39 cellular contexts compared by ENCODE assay signal in genomic region chr6:3640868-3641267, GRCh38.
"Had no signal": no experiment of that assay in that cellular context is flagged by ENCODE, and none has a peak within 500 bp of the region (broad histone marks: within the 10 kb centered on the region; RNA-seq: fewer than 3 reads in every experiment).

No MANE protein-coding gene starts in this region.

- H3K36me3 Mint-ChIP-seq: activated CD8-positive, alpha-beta memory T cell treated with anti-CD3 and anti-CD28 coated beads, Interleukin-2, amount 10 ng/mL, durations not matched to agents 7 days and 5 days; activated naive CD4-positive, alpha-beta T cell treated with anti-CD3 and anti-CD28 coated beads, Interleukin-2, amount 50 U/mL, for 72 hours; activated naive CD8-positive, alpha-beta T cell treated with anti-CD3 and anti-CD28 coated beads for 36 hours had no signal

- DNase-seq: activated B cell treated with CpG ODN at 0.5 μM for 24 hours; activated CD4-positive, alpha-beta memory T cell treated with anti-CD3 and anti-CD28 coated beads, Interleukin-2, amount 10 ng/mL, durations not matched to agents 7 days and 5 days; activated CD4-positive, alpha-beta T cell treated with anti-CD3 and anti-CD28 coated beads for 36 hours; activated CD4-positive, alpha-beta T cell treated with anti-CD3 and anti-CD28 coated beads for 48 hours; activated CD4-positive, alpha-beta T cell treated with anti-CD3 and anti-CD28 coated beads, Interleukin-2, amount 10 ng/mL, durations not matched to agents 7 days and 5 days; activated CD4-positive, alpha-beta T cell treated with anti-CD3 and anti-CD28 coated beads, Interleukin-2, amount 50 U/mL, for 48 hours; activated CD4-positive, CD25-positive, alpha-beta regulatory T cell treated with anti-CD3 and anti-CD28 coated beads, Interleukin-2, amount 50 U/mL, for 72 hours; activated CD8-positive, alpha-beta memory T cell treated with anti-CD3 and anti-CD28 coated beads for 24 hours; activated CD8-positive, alpha-beta memory T cell treated with anti-CD3 and anti-CD28 coated beads, Interleukin-2, amount 10 ng/mL, durations not matched to agents 7 days and 5 days; activated CD8-positive, alpha-beta memory T cell treated with anti-CD3 and anti-CD28 coated beads, Interleukin-2, amount 50 U/mL, for 48 hours; activated CD8-positive, alpha-beta T cell treated with anti-CD3 and anti-CD28 coated beads, Interleukin-2, amount 10 ng/mL, durations not matched to agents 7 days and 5 days; activated effector memory CD4-positive, alpha-beta T cell treated with anti-CD3 and anti-CD28 coated beads, Interleukin-2, amount 50 U/mL, for 16 hours; activated gamma-delta T cell treated with Interleukin-2 at 50 U/mL for 16 hours; activated naive CD4-positive, alpha-beta T cell; activated naive CD4-positive, alpha-beta T cell treated with anti-CD3 and anti-CD28 coated beads for 36 hours; activated naive CD4-positive, alpha-beta T cell treated with anti-CD3 and anti-CD28 coated beads, Interleukin-2, amount 50 U/mL, for 16 hours; activated naive CD8-positive, alpha-beta T cell treated with anti-CD3 and anti-CD28 coated beads for 36 hours; activated T-cell treated with anti-CD3 and anti-CD28 coated beads, Interleukin-2, amount 50 U/mL, for 1 hour; activated T-cell treated with anti-CD3 and anti-CD28 coated beads, Interleukin-2, amount 50 U/mL, for 4 hours; activated T-cell treated with anti-CD3 and anti-CD28 coated beads, Interleukin-2, amount 50 U/mL, for 72 hours; adrenal gland; amniotic stem cell; caudate nucleus; cerebellar nuclear complex; T-helper 1 cell; T-helper 2 cell; T-helper 9 cell had no signal

- H3K4me3 Mint-ChIP-seq: activated B cell treated with CpG ODN at 0.5 μM for 24 hours; activated CD4-positive, alpha-beta memory T cell treated with anti-CD3 and anti-CD28 coated beads, Interleukin-2, amount 10 ng/mL, durations not matched to agents 7 days and 5 days; activated CD4-positive, alpha-beta T cell treated with anti-CD3 and anti-CD28 coated beads for 36 hours; activated CD4-positive, alpha-beta T cell treated with anti-CD3 and anti-CD28 coated beads, Interleukin-2, amount 10 ng/mL, durations not matched to agents 7 days and 5 days; activated CD8-positive, alpha-beta memory T cell treated with anti-CD3 and anti-CD28 coated beads, Interleukin-2, amount 10 ng/mL, durations not matched to agents 7 days and 5 days; activated CD8-positive, alpha-beta T cell treated with anti-CD3 and anti-CD28 coated beads, Interleukin-2, amount 10 ng/mL, durations not matched to agents 7 days and 5 days; activated naive CD4-positive, alpha-beta T cell treated with anti-CD3 and anti-CD28 coated beads for 36 hours; activated naive CD8-positive, alpha-beta T cell treated with anti-CD3 and anti-CD28 coated beads for 36 hours; activated T-cell treated with anti-CD3 and anti-CD28 coated beads, Interleukin-2, amount 50 U/mL, for 4 hours; activated T-cell treated with anti-CD3 and anti-CD28 coated beads, Interleukin-2, amount 50 U/mL, for 72 hours; activated T-helper 1 cell treated with anti-CD3 and anti-CD28 coated beads, Interleukin-12 subunit alpha, Interleukin-12 subunit beta, Interleukin-2, Interleukin-4 antibody, amounts not matched to agents 30 ng/mL and 10 ng/mL and 1 ng/mL, durations not matched to agents 14 hours and 24 hours and 36 hours; activated T-helper 17 cell treated with anti-CD3 and anti-CD28 coated beads, Interleukin-2, amount 50 U/mL, for 72 hours; brain; central memory CD8-positive, alpha-beta T cell; T-helper 1 cell treated with Interleukin-12 subunit alpha and Interleukin-12 subunit beta and Interleukin-4 antibody, amounts not matched to agents 30 μg/mL and 1 μg/mL, for 36 hours; T-helper 2 cell treated with Interferon-gamma antibody and Interleukin-4, amounts not matched to agents 5 μg/mL and 100 μg/mL, for 36 hours had no signal

- H3K4me3 ChIP-seq: adrenal gland, ascending aorta, cardiac muscle cell had no signal

- FAIRE-seq: bronchial epithelial cell, TTC549 had no signal

- H3K27ac Mint-ChIP-seq: activated B cell treated with CpG ODN at 0.5 μM for 24 hours; activated CD4-positive, alpha-beta memory T cell treated with anti-CD3 and anti-CD28 coated beads, Interleukin-2, amount 10 ng/mL, durations not matched to agents 7 days and 5 days; activated CD4-positive, alpha-beta T cell treated with anti-CD3 and anti-CD28 coated beads for 36 hours; activated CD4-positive, alpha-beta T cell treated with anti-CD3 and anti-CD28 coated beads, Interleukin-2, amount 10 ng/mL, durations not matched to agents 7 days and 5 days; activated CD8-positive, alpha-beta memory T cell treated with anti-CD3 and anti-CD28 coated beads, Interleukin-2, amount 10 ng/mL, durations not matched to agents 7 days and 5 days; activated CD8-positive, alpha-beta T cell treated with anti-CD3 and anti-CD28 coated beads, Interleukin-2, amount 10 ng/mL, durations not matched to agents 7 days and 5 days; activated naive CD4-positive, alpha-beta T cell treated with anti-CD3 and anti-CD28 coated beads for 36 hours; activated naive CD4-positive, alpha-beta T cell treated with anti-CD3 and anti-CD28 coated beads, Interleukin-2, amount 50 U/mL, for 72 hours; activated naive CD8-positive, alpha-beta T cell treated with anti-CD3 and anti-CD28 coated beads for 36 hours; activated T-cell treated with anti-CD3 and anti-CD28 coated beads, Interleukin-2, amount 50 U/mL, for 72 hours; activated T-helper 1 cell treated with anti-CD3 and anti-CD28 coated beads, Interleukin-12 subunit alpha, Interleukin-12 subunit beta, Interleukin-2, Interleukin-4 antibody, amounts not matched to agents 30 ng/mL and 10 ng/mL and 1 ng/mL, durations not matched to agents 14 hours and 24 hours and 36 hours; activated T-helper 17 cell treated with anti-CD3 and anti-CD28 coated beads, Interleukin-2, amount 50 U/mL, for 72 hours; brain; T-helper 1 cell treated with Interleukin-12 subunit alpha and Interleukin-12 subunit beta and Interleukin-4 antibody, amounts not matched to agents 30 μg/mL and 1 μg/mL, for 36 hours; T-helper 2 cell treated with Interferon-gamma antibody and Interleukin-4, amounts not matched to agents 5 μg/mL and 100 μg/mL, for 36 hours had no signal

- ATAC-seq: activated CD4-positive, alpha-beta T cell treated with anti-CD3 and anti-CD28 coated beads for 36 hours; activated CD8-positive, alpha-beta memory T cell treated with anti-CD3 and anti-CD28 coated beads, Interleukin-2, amount 10 ng/mL, durations not matched to agents 7 days and 5 days; activated CD8-positive, alpha-beta T cell treated with anti-CD3 and anti-CD28 coated beads, Interleukin-2, amount 10 ng/mL, durations not matched to agents 7 days and 5 days; activated naive CD4-positive, alpha-beta T cell treated with anti-CD3 and anti-CD28 coated beads, Interleukin-2, amount 50 U/mL, for 72 hours; activated T-cell treated with anti-CD3 and anti-CD28 coated beads, Interleukin-2, amount 50 U/mL, for 4 hours; activated T-cell treated with anti-CD3 and anti-CD28 coated beads, Interleukin-2, amount 50 U/mL, for 72 hours; activated T-helper 17 cell treated with anti-CD3 and anti-CD28 coated beads, Interleukin-2, amount 50 U/mL, for 72 hours had no signal

- H3K4me1 Mint-ChIP-seq: activated B cell treated with CpG ODN at 0.5 μM for 24 hours; activated CD4-positive, alpha-beta memory T cell treated with anti-CD3 and anti-CD28 coated beads, Interleukin-2, amount 10 ng/mL, durations not matched to agents 7 days and 5 days; activated CD4-positive, alpha-beta T cell treated with anti-CD3 and anti-CD28 coated beads for 36 hours; activated CD4-positive, alpha-beta T cell treated with anti-CD3 and anti-CD28 coated beads, Interleukin-2, amount 10 ng/mL, durations not matched to agents 7 days and 5 days; activated CD8-positive, alpha-beta memory T cell treated with anti-CD3 and anti-CD28 coated beads, Interleukin-2, amount 10 ng/mL, durations not matched to agents 7 days and 5 days; activated naive CD8-positive, alpha-beta T cell treated with anti-CD3 and anti-CD28 coated beads for 36 hours; activated T-helper 17 cell treated with anti-CD3 and anti-CD28 coated beads, Interleukin-2, amount 50 U/mL, for 72 hours; central memory CD8-positive, alpha-beta T cell had no signal

- H3K27me3 Mint-ChIP-seq: brain had no signal

- H3K27ac ChIP-seq: adrenal gland, ascending aorta, cardiac muscle cell, VCaP had no signal

- H3K4me1 ChIP-seq: adrenal gland, ascending aorta had no signal

- H3K36me3 ChIP-seq: adrenal gland, ascending aorta, cardiac muscle cell had no signal

- H3K27me3 ChIP-seq: adrenal gland, ascending aorta, cardiac muscle cell had no signal

- H3K9me3 ChIP-seq: adrenal gland, ascending aorta had no signal

- H3K9me3 Mint-ChIP-seq: activated B cell treated with CpG ODN at 0.5 μM for 24 hours; activated CD4-positive, alpha-beta memory T cell treated with anti-CD3 and anti-CD28 coated beads, Interleukin-2, amount 10 ng/mL, durations not matched to agents 7 days and 5 days; activated CD4-positive, alpha-beta T cell treated with anti-CD3 and anti-CD28 coated beads, Interleukin-2, amount 10 ng/mL, durations not matched to agents 7 days and 5 days; activated naive CD4-positive, alpha-beta T cell treated with anti-CD3 and anti-CD28 coated beads for 36 hours; activated naive CD4-positive, alpha-beta T cell treated with anti-CD3 and anti-CD28 coated beads, Interleukin-2, amount 50 U/mL, for 72 hours; activated naive CD8-positive, alpha-beta T cell treated with anti-CD3 and anti-CD28 coated beads for 36 hours; activated T-cell treated with anti-CD3 and anti-CD28 coated beads, Interleukin-2, amount 50 U/mL, for 4 hours; activated T-helper 1 cell treated with anti-CD3 and anti-CD28 coated beads, Interleukin-12 subunit alpha, Interleukin-12 subunit beta, Interleukin-2, Interleukin-4 antibody, amounts not matched to agents 30 ng/mL and 10 ng/mL and 1 ng/mL, durations not matched to agents 14 hours and 24 hours and 36 hours; activated T-helper 17 cell treated with anti-CD3 and anti-CD28 coated beads, Interleukin-2, amount 50 U/mL, for 72 hours; central memory CD8-positive, alpha-beta T cell; T-helper 1 cell treated with Interleukin-12 subunit alpha and Interleukin-12 subunit beta and Interleukin-4 antibody, amounts not matched to agents 30 μg/mL and 1 μg/mL, for 36 hours; T-helper 2 cell treated with Interferon-gamma antibody and Interleukin-4, amounts not matched to agents 5 μg/mL and 100 μg/mL, for 36 hours had no signal
